In the genomic region with DNA sequence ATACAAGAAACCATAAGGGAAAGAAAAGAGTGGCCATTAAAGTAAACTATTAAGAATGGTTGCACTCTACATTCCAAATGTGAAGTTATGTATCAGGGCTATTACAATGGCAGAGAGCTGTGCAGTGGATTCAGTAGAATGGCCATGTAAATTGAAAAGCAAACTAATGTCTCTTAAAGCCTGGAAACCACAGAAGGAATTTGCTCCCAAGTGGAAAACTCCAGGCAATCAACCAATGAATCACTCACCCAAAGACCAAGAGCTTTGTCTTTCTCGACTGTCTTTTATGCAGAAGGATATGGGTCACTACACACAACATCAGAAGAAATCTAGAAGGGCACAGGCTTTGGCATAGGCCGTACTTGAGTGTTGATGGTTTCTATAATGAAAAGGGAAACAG, we compare ENCODE assay signal across 18 cellular contexts.
DNase-seq lines count a peak whose midpoint lies in the region; ATAC-seq and TF ChIP-seq lines count a peak whose summit lies in the region.
"Had no signal": no experiment of that assay in that cellular context is flagged by ENCODE, and none has a peak within 500 bp of the region (broad histone marks: within the 10 kb centered on the region; RNA-seq: fewer than 3 reads in every experiment).

No MANE protein-coding gene starts in this region.

- H3K27me3 ChIP-seq in gastrocnemius medialis = no peaks in the 10 kb centered on the region
- H3K27me3 ChIP-seq: esophagus squamous epithelium had no signal

- TF ChIP-seq POLR2A in gastrocnemius medialis (IDR thresholded peaks at IDR 0.05) = no peak

- ATAC-seq in gastrocnemius medialis (no peak), mucosa of descending colon (no peak)
- ATAC-seq: activated T-helper 17 cell treated with anti-CD3 and anti-CD28 coated beads, Interleukin-2, amount 50 U/mL, for 72 hours; right cardiac atrium had no signal

- H3K4me1 ChIP-seq in gastrocnemius medialis = no peaks in the 10 kb centered on the region
- H3K4me1 ChIP-seq in mucosa of descending colon (ENCODE audit: low read depth) = no peaks in the 10 kb centered on the region
- H3K4me1 ChIP-seq: esophagus squamous epithelium had no signal

- no peak for TF ChIP-seq CTCF in gastrocnemius medialis (IDR thresholded peaks at IDR 0.05 in 4 of 5, conservative IDR thresholded peaks at IDR 0.05 in 1 of 5)
- no peak for TF ChIP-seq CTCF in mucosa of descending colon (IDR thresholded peaks at IDR 0.05)

- in situ Hi-C loops in ACHN (cut with HindIII; ENCODE audit: low pct_ligation_motif_present, low pct_unique_long_range_greater_than_20kb, low sequenced_read_pairs) (no loop called here), gastrocnemius medialis (cut with MboI; ENCODE audit: low sequenced_read_pairs in 4 of 4) (no loop called here)

- DNase-seq in ACHN (peak; percentile 89), HCEC 1CT (peak; percentile 35), amniotic epithelial cell (ENCODE audit: low read depth) (peak; percentile 73), hepatic stellate cell (ENCODE audit: low spot score) (peak; percentile 38), gastrocnemius medialis (no peak), COR-L47 (lab: John Stamatoyannopoulos, UW) (no peak), SKM-1 (lab: John Stamatoyannopoulos, UW; ENCODE audit: unreplicated experiment) (no peak), mucosa of descending colon (no peak)
- DNase-seq: activated CD4-positive, alpha-beta T cell treated with anti-CD3 and anti-CD28 coated beads, Interleukin-2, amount 50 U/mL, for 48 hours; Calu3; esophagus squamous epithelium; NCI-H1105; right cardiac atrium; SIG-M5; stimulated activated CD4-positive, alpha-beta T cell treated with anti-CD3 and anti-CD28 coated beads, Interleukin-2, amount 100 ng/mL, for 48 hours; stimulated activated CD8-positive, alpha-beta memory T cell treated with anti-CD3 and anti-CD28 coated beads, Interleukin-4, amount 100 ng/mL, for 48 hours had no signal

- H3K36me3 ChIP-seq in gastrocnemius medialis = no peaks in the 10 kb centered on the region
- H3K36me3 ChIP-seq in mucosa of descending colon (ENCODE audit: low read depth) = no peaks in the 10 kb centered on the region
- H3K36me3 ChIP-seq: esophagus squamous epithelium had no signal

- no peak overlapping the region for H3K27ac ChIP-seq in gastrocnemius medialis
- H3K27ac ChIP-seq: esophagus squamous epithelium had no signal

- H3K4me3 ChIP-seq in gastrocnemius medialis (no peak overlapping the region), mucosa of descending colon (no peak overlapping the region)
- H3K4me3 ChIP-seq: esophagus squamous epithelium, lung had no signal

- no peaks in the 10 kb centered on the region for H3K9me3 ChIP-seq in gastrocnemius medialis
- H3K9me3 ChIP-seq in mucosa of descending colon = no peaks in the 10 kb centered on the region
- H3K9me3 ChIP-seq: esophagus squamous epithelium had no signal

- intact Hi-C loops in gastrocnemius medialis (cut with DNase I; ENCODE audit: low total_unique reads) = no loop called here
- intact Hi-C loops in mucosa of descending colon (cut with DNase I, micrococcal nuclease) = no loop called here

Comparison
In these comparisons a context has a peak if more than half of its experiments do, and no peak if none do; other contexts are left out.
1. DNase-seq: peak in ACHN (single experiment), HCEC 1CT (single experiment), amniotic epithelial cell (single experiment) and hepatic stellate cell (single experiment); none in gastrocnemius medialis (0 of 2), COR-L47 (single experiment), SKM-1 (single experiment) and mucosa of descending colon (0 of 3).